Comparison of ENCODE assay signal across 16 cellular contexts in genomic region chr3:8742921-8743605, GRCh38. TPM values are rescaled to one million over a fixed set of nuclear protein-coding genes. Genes with fewer than 3 reads are reported as not detected.
DNase-seq lines count a peak whose midpoint lies in the region; ATAC-seq, FAIRE-seq and TF ChIP-seq lines count a peak whose summit lies in the region.
"Had no signal": no experiment of that assay in that cellular context is flagged by ENCODE, and none has a peak within 500 bp of the region (broad histone marks: within the 10 kb centered on the region; RNA-seq: fewer than 3 reads in every experiment).

No MANE protein-coding gene starts in this region.

- ATAC-seq in A549 (no peak), GM21825 (IDR thresholded peaks at IDR 0.05; ENCODE audit: unreplicated experiment) (no peak), HG03457 (IDR thresholded peaks at IDR 0.05; ENCODE audit: unreplicated experiment) (no peak)
- ATAC-seq: esophagus mucosa, Panc1, upper lobe of right lung had no signal

- H3K4me3 ChIP-seq in A549 (no peak overlapping the region), fibroblast of pulmonary artery (replicated peaks; ENCODE audit: low read depth, low read length) (no peak overlapping the region)
- H3K4me3 ChIP-seq: upper lobe of right lung had no signal

- 72% methylated on average over 6 of the region's 6 CpGs for WGBS in A549 (ENCODE audit: missing lambda C conversion rate)

- no peak for FAIRE-seq in A549 (lab: Jason Lieb, UNC)

- peak; percentile 19 for DNase-seq in A549 (ENCODE audit: low read depth in 1 of 2, low spot score in 1 of 2)
- peak; percentile 58 for DNase-seq in HS-5 (ENCODE audit: low read depth)
- peak; percentile 61 for DNase-seq in T1000 (lab: John Stamatoyannopoulos, UW)
- peak; percentile 55 for DNase-seq in fibroblast of pulmonary artery (ENCODE audit: low read depth)
- DNase-seq in RKO (ENCODE audit: low spot score) = no peak
- DNase-seq in SW480 (ENCODE audit: low spot score) = no peak
- DNase-seq: activated CD8-positive, alpha-beta memory T cell treated with anti-CD3 and anti-CD28 coated beads for 24 hours; AML-193; immature natural killer cell; NCI-H1105; NCI-H446; upper lobe of right lung had no signal

- TF ChIP-seq POLR2A in A549 (IDR thresholded peaks at IDR 0.05; ENCODE audit: low read length) = no peak

- peak overlapping the region; percentile 80 to 81 for H3K27ac ChIP-seq in A549
- H3K27ac ChIP-seq: upper lobe of right lung had no signal

- peak overlapping the region; percentile 91 for H3K4me2 ChIP-seq in A549

- peak in 1 of 2 experiments; percentile 26; a peak in 1 of 5 replicates for TF ChIP-seq RAD21 in A549 (conservative IDR thresholded peaks at IDR 0.05 in 1 of 2, IDR thresholded peaks at IDR 0.05 in 1 of 2)

- TF ChIP-seq EP300 in A549 (IDR thresholded peaks at IDR 0.05) = peak in 1 of 2 experiments; percentile 34; a peak in 1 of 5 replicates

- POLR2A ChIA-PET in A549 (lab: Yijun Ruan, JAX) = no interaction called here

- peaks cover 50% of the 10 kb centered on the region for H3K4me1 ChIP-seq in A549
- H3K4me1 ChIP-seq: upper lobe of right lung had no signal

- TF ChIP-seq CTCF in A549 (IDR thresholded peaks at IDR 0.05) (no peak), fibroblast of pulmonary artery (IDR thresholded peaks at IDR 0.05; ENCODE audit: low read length, missing control alignments) (no peak)

- CTCF ChIA-PET in A549 (lab: Yijun Ruan, JAX) = interaction anchor here (0.8 to 3.5 kb wide), 3 partner anchors 12 to 79 kb away, joined by 3 to 20 read pairs (median 3); partner anchors contain the start of gene OXTR

- no peaks in the 10 kb centered on the region for H3K9me3 ChIP-seq in A549
- H3K9me3 ChIP-seq: upper lobe of right lung had no signal

TF ChIP-seq in A549, 52 proteins besides CTCF, POLR2A, EP300 and RAD21:
- no peak for TF ChIP-seq MAFK (IDR thresholded peaks at IDR 0.05; ENCODE audit: partially characterized antibody)
- no peak; the same call in 1 of the 2 replicates for TF ChIP-seq MAX (IDR thresholded peaks at IDR 0.05)
- TF ChIP-seq HMGXB4 (CRISPR knock-in tag; IDR thresholded peaks at IDR 0.05; ENCODE audit: borderline replicate concordance) = no peak
- TF ChIP-seq ZFP36 (IDR thresholded peaks at IDR 0.05; ENCODE audit: borderline replicate concordance, partially characterized antibody) = peak; percentile 79
- no peak for TF ChIP-seq NFE2L2 (conservative IDR thresholded peaks at IDR 0.05; ENCODE audit: low read length)
- TF ChIP-seq CHD2 (IDR thresholded peaks at IDR 0.05; ENCODE audit: low read length, partially characterized antibody) = no peak
- peak; percentile 90 for TF ChIP-seq CEBPB (IDR thresholded peaks at IDR 0.05)
- no peak for TF ChIP-seq RFX5 (IDR thresholded peaks at IDR 0.05)
- no peak for TF ChIP-seq CBX8 (IDR thresholded peaks at IDR 0.05)
- no peak for TF ChIP-seq E2F6 (IDR thresholded peaks at IDR 0.05; ENCODE audit: borderline replicate concordance, low read depth)
- TF ChIP-seq RCOR1 (IDR thresholded peaks at IDR 0.05; ENCODE audit: low read depth, low read length) = no peak
- TF ChIP-seq HOXB13 (CRISPR knock-in tag; IDR thresholded peaks at IDR 0.05; ENCODE audit: low read depth) = no peak
- TF ChIP-seq FOSL2 (IDR thresholded peaks at IDR 0.05) = peak; percentile 43; the same call in 1 of the 2 replicates
- TF ChIP-seq FOSL2 (CRISPR knock-in tag; IDR thresholded peaks at IDR 0.05) = no peak
- peak; percentile 78 for TF ChIP-seq HES2 (IDR thresholded peaks at IDR 0.05)
- TF ChIP-seq JUN (IDR thresholded peaks at IDR 0.05) = peak; percentile 43 to 51; a peak in 1 of 5 replicates
- no peak for TF ChIP-seq GATA3 (IDR thresholded peaks at IDR 0.05; ENCODE audit: borderline replicate concordance)
- no peak for TF ChIP-seq ELK1 (IDR thresholded peaks at IDR 0.05; ENCODE audit: low read depth, low read length)
- TF ChIP-seq JUNB (IDR thresholded peaks at IDR 0.05) = peak; percentile 66; the same call in 1 of the 2 replicates
- no peak for TF ChIP-seq SREBF2 (IDR thresholded peaks at IDR 0.05)
- TF ChIP-seq MYC (IDR thresholded peaks at IDR 0.05; ENCODE audit: borderline replicate concordance, low read length) = no peak
- no peak for TF ChIP-seq BHLHE40 (IDR thresholded peaks at IDR 0.05; ENCODE audit: low read depth, low read length)
- TF ChIP-seq ATOH8 (CRISPR knock-in tag; IDR thresholded peaks at IDR 0.05; ENCODE audit: low read depth) = no peak

RNA-seq across cellular contexts. Expression of gene CAV3, which starts 9.5 kb away (rescaled TPM):
- polyA plus RNA-seq in A549 (2011; rRNA removed) (not detected in 2 replicates), A549 (2017; fragmentation: RNase III; extraction: RNeasy Plus Mini Kit Qiagen cat#74134 plus additional on column Dnase treatment) (not detected in 3 replicates)
- polyA plus RNA-seq in A549 (2012; cell fraction: cytosol; rRNA removed) = not detected in 2 replicates
- polyA plus RNA-seq in A549 (2012; cell fraction: nucleus; rRNA removed) = not detected in 2 replicates
- polyA minus RNA-seq in A549 (2011; rRNA and poly(A)+ RNA removed) = not detected in 2 replicates
- polyA plus RNA-seq: immature natural killer cell had no signal

RNA-seq across cellular contexts. Expression of gene OXTR, which starts 26.4 kb away (rescaled TPM):
- polyA plus RNA-seq in A549 (2011; rRNA removed) = 2.1 TPM in 2 replicates
- polyA plus RNA-seq in A549 (2012; cell fraction: cytosol; rRNA removed) = 1.5 and 2.4 TPM in 2 replicates
- 5.5 and 8.1 TPM in 2 replicates for polyA plus RNA-seq in A549 (2012; cell fraction: nucleus; rRNA removed)
- polyA plus RNA-seq in A549 (2017; fragmentation: RNase III; extraction: RNeasy Plus Mini Kit Qiagen cat#74134 plus additional on column Dnase treatment) = 2.4 to 3.7 TPM (median 3.2 TPM) in 3 replicates
- 2.1 and 2.3 TPM in 2 replicates for polyA minus RNA-seq in A549 (2011; rRNA and poly(A)+ RNA removed)

Comparison
In these comparisons a context has a peak if more than half of its experiments do, and no peak if none do; other contexts are left out.
1. DNase-seq: peak in A549 (2 of 2), HS-5 (single experiment), T1000 (single experiment) and fibroblast of pulmonary artery (single experiment); none in RKO (single experiment) and SW480 (single experiment).